10 cellular contexts compared by ENCODE assay signal in genomic region chr12:30696486-30696885, GRCh38. TPM values are rescaled to one million over a fixed set of nuclear protein-coding genes. Genes with fewer than 3 reads are reported as not detected.
DNase-seq lines count a peak whose midpoint lies in the region; ATAC-seq, FAIRE-seq and TF ChIP-seq lines count a peak whose summit lies in the region.
"Had no signal": no experiment of that assay in that cellular context is flagged by ENCODE, and none has a peak within 500 bp of the region (broad histone marks: within the 10 kb centered on the region; RNA-seq: fewer than 3 reads in every experiment).

No MANE protein-coding gene starts in this region.

- H3K27me3 Mint-ChIP-seq in astrocyte (ENCODE audit: low read depth, unreplicated experiment) = no peaks in the 10 kb centered on the region

- H3K18ac ChIP-seq in mesenchymal stem cell (ENCODE audit: low read depth in 1 of 2, low read length in 2 of 2) = no peak overlapping the region

- H3K4ac ChIP-seq in mesenchymal stem cell (ENCODE audit: low read depth in 1 of 2, low read length in 2 of 2) = no peak overlapping the region

- H3K36me3 Mint-ChIP-seq in astrocyte (ENCODE audit: low read depth, unreplicated experiment) = no peaks in the 10 kb centered on the region

- H3K4me3 Mint-ChIP-seq in astrocyte (ENCODE audit: unreplicated experiment) = peak overlapping the region; percentile 96

- H2AFZ ChIP-seq in HCT116 (ENCODE audit: low read depth, low read length, poor library complexity, severe bottlenecking) = peak overlapping the region; percentile 86
- peak overlapping the region; percentile 97 for H2AFZ ChIP-seq in astrocyte (ENCODE audit: low read depth, low read length)
- H2AFZ ChIP-seq in mesenchymal stem cell (ENCODE audit: low read depth, low read length) = peak overlapping the region; percentile 18

- intact Hi-C loops in HCT116 (cut with micrococcal nuclease) (loop anchor here (5.0 kb wide), 2 partner anchors 61 to 101 kb away; no protein-coding TSS in a partner anchor), uterus (cut with DNase I; ENCODE audit: low total_unique reads) (no loop called here)

- H4K8ac ChIP-seq in mesenchymal stem cell (ENCODE audit: low read length) = peak overlapping the region; percentile 89

- no peak overlapping the region for H3K14ac ChIP-seq in mesenchymal stem cell (ENCODE audit: low read length in 2 of 2)

- H3K27me3 ChIP-seq in HCT116 (ENCODE audit: insufficient read depth, low read length) (no peaks in the 10 kb centered on the region), astrocyte (ENCODE audit: insufficient read depth, low read length) (no peaks in the 10 kb centered on the region), mesenchymal stem cell (ENCODE audit: control insufficient read depth in 1 of 2, insufficient read depth in 1 of 2, low read length in 2 of 2) (no peaks in the 10 kb centered on the region), uterus (no peaks in the 10 kb centered on the region)
- H3K27me3 ChIP-seq: Peyer's patch, thyroid gland had no signal

- ATAC-seq in A549 = no peak
- peak; percentile 34 for ATAC-seq in HCT116
- ATAC-seq in HG03342 (IDR thresholded peaks at IDR 0.05; ENCODE audit: unreplicated experiment) = no peak
- ATAC-seq in left lobe of liver = no peak

- H2BK5ac ChIP-seq in mesenchymal stem cell (ENCODE audit: low read depth, low read length, poor library complexity, severe bottlenecking) = no peak overlapping the region

- BruUV-seq in HCT116 (replicated peaks; lab: Mats Ljungman, UMichigan) = no TSS peak

- H2AK5ac ChIP-seq in mesenchymal stem cell (ENCODE audit: low read length, severe bottlenecking) = peak overlapping the region; percentile 2

- DNase-seq in A549 (ENCODE audit: low read depth in 1 of 2, low spot score in 1 of 2) = no peak
- DNase-seq in HCT116 (ENCODE audit: low read depth, low spot score) = no peak
- no peak for DNase-seq in astrocyte (ENCODE audit: low read depth)
- DNase-seq in mesenchymal stem cell = no peak
- DNase-seq in hippocampal formation (lab: John Stamatoyannopoulos, UW) = no peak
- DNase-seq in uterus = no peak
- no peak for DNase-seq in left lobe of liver (ENCODE audit: low spot score)

- TF ChIP-seq POLR2A in A549 (IDR thresholded peaks at IDR 0.05; ENCODE audit: low read length) = no peak
- TF ChIP-seq POLR2A in HCT116 (IDR thresholded peaks at IDR 0.05; ENCODE audit: borderline replicate concordance, extremely low read depth, insufficient read depth, insufficient read length) = no peak
- TF ChIP-seq POLR2A in uterus (IDR thresholded peaks at IDR 0.05) = no peak

- H3K9me2 ChIP-seq in HCT116 (ENCODE audit: insufficient read depth) = no peaks in the 10 kb centered on the region

- no peaks in the 10 kb centered on the region for H3K9me3 ChIP-seq in A549
- H3K9me3 ChIP-seq in HCT116 (ENCODE audit: control insufficient read depth in 1 of 2, insufficient read depth in 1 of 2, low read depth in 1 of 2, low read length in 2 of 2) = no peaks in the 10 kb centered on the region
- H3K9me3 ChIP-seq in astrocyte (ENCODE audit: insufficient read depth, low read depth, low read length) = no peaks in the 10 kb centered on the region
- H3K9me3 ChIP-seq in mesenchymal stem cell (ENCODE audit: control insufficient read depth, low read length) = no peaks in the 10 kb centered on the region
- H3K9me3 ChIP-seq in uterus = no peaks in the 10 kb centered on the region
- H3K9me3 ChIP-seq: Peyer's patch, thyroid gland had no signal

- POLR2A ChIA-PET in A549 (lab: Yijun Ruan, JAX) = interaction anchor here (1.2 kb wide), 2 partner anchors 28 to 99 kb away, joined by 3 to 12 read pairs; no protein-coding TSS in a partner anchor
- POLR2A ChIA-PET in HCT116 (lab: Charles Lee) = interaction anchor here (0.8 to 1.3 kb wide), 3 partner anchors 26 to 100 kb away, joined by 3 to 4 read pairs (median 3); no protein-coding TSS in a partner anchor

- H3K4me1 Mint-ChIP-seq in astrocyte (ENCODE audit: low read depth, unreplicated experiment) = peaks cover 5% of the 10 kb centered on the region

- H3K4me2 ChIP-seq in A549 (peak overlapping the region; percentile 83), HCT116 (ENCODE audit: low read length) (peak overlapping the region; percentile 93), astrocyte (ENCODE audit: low read length) (peak overlapping the region; percentile 96), mesenchymal stem cell (ENCODE audit: low read length, poor library complexity, severe bottlenecking) (peak overlapping the region; percentile 41)

- no peak overlapping the region for H2BK15ac ChIP-seq in mesenchymal stem cell (ENCODE audit: low read depth, poor library complexity, severe bottlenecking)

- no peak overlapping the region for H3K27ac Mint-ChIP-seq in astrocyte (ENCODE audit: unreplicated experiment)

- H3K9me3 Mint-ChIP-seq in astrocyte (ENCODE audit: unreplicated experiment) = no peaks in the 10 kb centered on the region

- TF ChIP-seq CTCF in A549 (IDR thresholded peaks at IDR 0.05) (no peak), HCT116 (IDR thresholded peaks at IDR 0.05 in 2 of 3, conservative IDR thresholded peaks at IDR 0.05 in 1 of 3; ENCODE audit: borderline replicate concordance in 1 of 3, insufficient read depth in 1 of 3, low read depth in 2 of 3, low read length in 2 of 3) (no peak), astrocyte (IDR thresholded peaks at IDR 0.05; ENCODE audit: insufficient read depth, low read depth, low read length) (no peak), uterus (IDR thresholded peaks at IDR 0.05) (no peak)

- FAIRE-seq in A549 (lab: Jason Lieb, UNC) (no peak), astrocyte (lab: Jason Lieb, UNC) (no peak)

- H3K9ac ChIP-seq in HCT116 (ENCODE audit: low read length) (peak overlapping the region; percentile 81), astrocyte (ENCODE audit: low read length) (no peak overlapping the region), mesenchymal stem cell (ENCODE audit: low read length) (peak overlapping the region; percentile 91)

- no peak overlapping the region for H2BK120ac ChIP-seq in mesenchymal stem cell (ENCODE audit: low read depth, low read length)

- TF ChIP-seq RAD21 in A549 (conservative IDR thresholded peaks at IDR 0.05 in 1 of 2, IDR thresholded peaks at IDR 0.05 in 1 of 2) = no peak
- no peak for TF ChIP-seq RAD21 in HCT116 (IDR thresholded peaks at IDR 0.05; ENCODE audit: low read depth)

- H4K91ac ChIP-seq in mesenchymal stem cell (ENCODE audit: low read length) = no peak overlapping the region

- TF ChIP-seq EP300 in A549 (IDR thresholded peaks at IDR 0.05) = no peak

- H2BK12ac ChIP-seq in mesenchymal stem cell (ENCODE audit: low read length in 2 of 2) = no peak overlapping the region

- RAD21 ChIA-PET in HCT116 (lab: Charles Lee; ENCODE audit: low non-redundant PET in 1 of 2, low total read pairs in 2 of 2, uncharacterized antibody in 2 of 2, unreplicated experiment in 2 of 2) = no interaction called here

- H3K79me1 ChIP-seq in mesenchymal stem cell (replicated peaks; ENCODE audit: low read length, poor library complexity, severe bottlenecking) = peaks cover 6% of the 10 kb centered on the region

- H3K27ac ChIP-seq in A549 (peak overlapping the region; percentile 87 to 96; a peak in 5 of 6 replicates), HCT116 (ENCODE audit: low read depth, low read length) (no peak overlapping the region), astrocyte (ENCODE audit: low read depth, low read length) (no peak overlapping the region), mesenchymal stem cell (ENCODE audit: low read length, poor library complexity, severe bottlenecking) (no peak overlapping the region), uterus (peak overlapping the region in 1 of 2 donors; percentile 78)

- H3K4me1 ChIP-seq in A549 (peaks cover 20% of the 10 kb centered on the region; the same call in 2 of the 3 replicates), HCT116 (ENCODE audit: control insufficient read depth in 1 of 2, insufficient read depth in 2 of 2, low read length in 2 of 2) (peaks cover 12 to 26% of the 10 kb centered on the region in 2 experiments; a peak in 3 of 4 replicates), astrocyte (ENCODE audit: insufficient read depth, low read length) (peaks cover 13% of the 10 kb centered on the region), mesenchymal stem cell (ENCODE audit: control insufficient read depth, insufficient read depth, low read depth, low read length) (peaks cover 4% of the 10 kb centered on the region), uterus (no peaks in the 10 kb centered on the region)

- H3K23ac ChIP-seq in mesenchymal stem cell (ENCODE audit: low read length in 2 of 2) = no peak overlapping the region

- H3K36me3 ChIP-seq in HCT116 (ENCODE audit: control insufficient read depth in 1 of 2, insufficient read depth in 2 of 2, low read length in 2 of 2) = no peaks in the 10 kb centered on the region
- no peaks in the 10 kb centered on the region for H3K36me3 ChIP-seq in astrocyte (ENCODE audit: insufficient read depth, low read length)
- H3K36me3 ChIP-seq in mesenchymal stem cell (ENCODE audit: control insufficient read depth in 1 of 2, insufficient read depth in 2 of 2, low read depth in 1 of 2, low read length in 2 of 2) = no peaks in the 10 kb centered on the region
- H3K36me3 ChIP-seq in uterus = no peaks in the 10 kb centered on the region
- H3K36me3 ChIP-seq: Peyer's patch, thyroid gland had no signal

- H4K20me1 ChIP-seq in HCT116 (ENCODE audit: insufficient read depth) (no peaks in the 10 kb centered on the region), astrocyte (ENCODE audit: insufficient read depth, low read length) (peaks cover 13% of the 10 kb centered on the region)

- 93% methylated on average over 14 of the region's 14 CpGs for WGBS in A549 (ENCODE audit: missing lambda C conversion rate)
- 84% methylated on average over 13 of the region's 14 CpGs for WGBS in mesenchymal stem cell

- H3K4me3 ChIP-seq in A549 (peak overlapping the region; percentile 87), HCT116 (replicated peaks in 1 of 2; ENCODE audit: low read depth in 1 of 2, low read length in 2 of 2) (peak overlapping the region; percentile 88 to 98), astrocyte (ENCODE audit: insufficient read depth, low read depth, low read length) (peak overlapping the region; percentile 95), mesenchymal stem cell (ENCODE audit: insufficient read depth in 1 of 2, low read depth in 1 of 2, low read length in 2 of 2) (peak overlapping the region in 1 of 2 experiments; percentile 86), uterus (peak overlapping the region in 1 of 2 donors; percentile 74)

- peaks cover 39% of the 10 kb centered on the region for H3K79me2 ChIP-seq in HCT116 (ENCODE audit: insufficient read depth, low read length)
- H3K79me2 ChIP-seq in astrocyte (ENCODE audit: insufficient read depth, low read length) = peaks cover 42% of the 10 kb centered on the region

- CTCF ChIA-PET in A549 (lab: Yijun Ruan, JAX) = interaction anchor here (1.2 to 1.7 kb wide), 3 partner anchors 14 to 59 kb away, joined by 4 to 10 read pairs (median 6); partner anchors contain the start of gene CAPRIN2
- CTCF ChIA-PET in HCT116 (lab: Charles Lee) = no interaction called here

RNA-seq across cellular contexts. Expression of gene IPO8, which starts 0.8 kb away (rescaled TPM):
- 23.1 and 41.6 TPM in 2 replicates for polyA plus RNA-seq in A549 (2011; rRNA removed)
- polyA plus RNA-seq in A549 (2012; cell fraction: cytosol; rRNA removed) = 5.3 and 6.4 TPM in 2 replicates
- polyA plus RNA-seq in A549 (2012; cell fraction: nucleus; rRNA removed) = 4.0 and 10.8 TPM in 2 replicates
- polyA plus RNA-seq in A549 (2017; fragmentation: RNase III; extraction: RNeasy Plus Mini Kit Qiagen cat#74134 plus additional on column Dnase treatment) = 31.8 to 34.3 TPM (median 32.7 TPM) in 3 replicates
- polyA minus RNA-seq in A549 (2011; rRNA and poly(A)+ RNA removed) = 36.2 and 57.4 TPM in 2 replicates
- total RNA-seq in HCT116 (2021; ENCODE audit: unreplicated experiment) = 41.4 TPM
- polyA plus RNA-seq in HCT116 (2012) = 18.2 and 20.7 TPM in 2 replicates
- total RNA-seq in astrocyte = 39.2 and 41.0 TPM in 2 replicates
- polyA plus RNA-seq in mesenchymal stem cell (2013, experiment 1 of 2) = 23.3 TPM
- polyA plus RNA-seq in mesenchymal stem cell (2013, experiment 2 of 2) = 23.0 TPM
- total RNA-seq in uterus = 10 to 100 TPM; 11.0 to 53.1 (median 34.2) TPM
- total RNA-seq in left lobe of liver = 27.8 TPM

RNA-seq across cellular contexts. Expression of gene CAPRIN2, which starts 58.3 kb away (rescaled TPM):
- polyA plus RNA-seq in A549 (2011; rRNA removed) (26.2 and 31.6 TPM in 2 replicates), A549 (2017; fragmentation: RNase III; extraction: RNeasy Plus Mini Kit Qiagen cat#74134 plus additional on column Dnase treatment) (23.1 to 25.0 TPM (median 24.2 TPM) in 3 replicates)
- polyA plus RNA-seq in A549 (2012; cell fraction: cytosol; rRNA removed) = 8.2 and 8.9 TPM in 2 replicates
- polyA plus RNA-seq in A549 (2012; cell fraction: nucleus; rRNA removed) = 17.7 and 32.2 TPM in 2 replicates
- 12.0 and 14.0 TPM in 2 replicates for polyA minus RNA-seq in A549 (2011; rRNA and poly(A)+ RNA removed)
- total RNA-seq in HCT116 (2021; ENCODE audit: unreplicated experiment) (30.8 TPM), astrocyte (20.2 and 23.1 TPM in 2 replicates), uterus (10 to 100 TPM in 3 of 4 donors, 1 to 10 TPM in 1; 8.2 to 47.6 (median 35.8) TPM), left lobe of liver (7.2 TPM)
- 19.0 and 24.0 TPM in 2 replicates for polyA plus RNA-seq in HCT116 (2012)
- 25.3 TPM for polyA plus RNA-seq in mesenchymal stem cell (2013, experiment 1 of 2)
- 24.3 TPM for polyA plus RNA-seq in mesenchymal stem cell (2013, experiment 2 of 2)

Comparison
In these comparisons a context has a peak if more than half of its experiments do, and no peak if none do; other contexts are left out.
1. H3K27ac ChIP-seq: peak in A549 (2 of 2); none in HCT116 (single experiment), astrocyte (single experiment) and mesenchymal stem cell (single experiment).
2. H3K4me2 ChIP-seq: peak in every context shown above with its lines; median percentile 96 in astrocyte; 93 in HCT116; 83 in A549; 41 in mesenchymal stem cell.
3. H2AFZ ChIP-seq: peak in every context shown above with its lines; median percentile 97 in astrocyte; 86 in HCT116; 18 in mesenchymal stem cell.